8 cellular contexts compared by ENCODE assay signal in genomic region chr1:226277897-226278296, GRCh38. TPM values are rescaled to one million over a fixed set of nuclear protein-coding genes. Genes with fewer than 3 reads are reported as not detected.
"Had no signal": no experiment of that assay in that cellular context is flagged by ENCODE, and none has a peak within 500 bp of the region (broad histone marks: within the 10 kb centered on the region; RNA-seq: fewer than 3 reads in every experiment).

No MANE protein-coding gene starts in this region.

- H3K4me3 ChIP-seq: GM12878 had no signal

- DNase-seq: GDM1, GF-D8 had no signal

- FAIRE-seq: GM12878, GM12891, GM12892, GM18507, GM19239 had no signal

- ATAC-seq: GM12878 had no signal

RNA-seq across cellular contexts. Expression of gene MIXL1, which starts 54.4 kb away (rescaled TPM):
- total RNA-seq: G401 had no signal
